Comparison of ENCODE assay signal across 22 cellular contexts in genomic region chr20:35839891-35840290, GRCh38.
DNase-seq lines count a peak whose midpoint lies in the region; ATAC-seq and TF ChIP-seq lines count a peak whose summit lies in the region.
"Had no signal": no experiment of that assay in that cellular context is flagged by ENCODE, and none has a peak within 500 bp of the region (broad histone marks: within the 10 kb centered on the region; RNA-seq: fewer than 3 reads in every experiment).

No MANE protein-coding gene starts in this region.

- no peak for TF ChIP-seq CTCF in lower lobe of right lung (IDR thresholded peaks at IDR 0.05)

- ATAC-seq in CD4-positive, CD25-positive, alpha-beta regulatory T cell (ENCODE audit: low read depth in 2 of 2): peak; percentile 53 to 78
- no peak for ATAC-seq in activated naive CD8-positive, alpha-beta T cell treated with anti-CD3 and anti-CD28 coated beads, Interleukin-2, amount 50 U/mL, for 24 hours
- no peak for ATAC-seq in lower lobe of right lung
- ATAC-seq in HG03097 (IDR thresholded peaks at IDR 0.05; ENCODE audit: low FRiP score, unreplicated experiment): no peak
- ATAC-seq: pancreas, right cardiac atrium had no signal

- no peaks in the 10 kb centered on the region for H3K27me3 Mint-ChIP-seq in CD4-positive, CD25-positive, alpha-beta regulatory T cell
- no peaks in the 10 kb centered on the region for H3K27me3 Mint-ChIP-seq in activated naive CD8-positive, alpha-beta T cell treated with anti-CD3 and anti-CD28 coated beads, Interleukin-2, amount 50 U/mL, for 24 hours
- H3K27me3 Mint-ChIP-seq: naive B cell, type B pancreatic cell had no signal

- peak overlapping the region in 3 of 4 donors; percentile 9 to 25 (median 18) for H3K4me3 Mint-ChIP-seq in CD4-positive, CD25-positive, alpha-beta regulatory T cell
- no peak overlapping the region for H3K4me3 Mint-ChIP-seq in activated naive CD8-positive, alpha-beta T cell treated with anti-CD3 and anti-CD28 coated beads, Interleukin-2, amount 50 U/mL, for 24 hours
- H3K4me3 Mint-ChIP-seq: naive B cell, type B pancreatic cell had no signal

- intact Hi-C loops in lower lobe of right lung (cut with DNase I): no loop called here

- H3K4me1 Mint-ChIP-seq in CD4-positive, CD25-positive, alpha-beta regulatory T cell: peaks cover 18 to 50% (median 34%) of the 10 kb centered on the region in 4 donors
- H3K4me1 Mint-ChIP-seq in activated naive CD8-positive, alpha-beta T cell treated with anti-CD3 and anti-CD28 coated beads, Interleukin-2, amount 50 U/mL, for 24 hours: peaks cover 30% of the 10 kb centered on the region

- peak overlapping the region; percentile 59 to 89 (median 80) for H3K27ac Mint-ChIP-seq in CD4-positive, CD25-positive, alpha-beta regulatory T cell
- H3K27ac Mint-ChIP-seq in activated naive CD8-positive, alpha-beta T cell treated with anti-CD3 and anti-CD28 coated beads, Interleukin-2, amount 50 U/mL, for 24 hours: peak overlapping the region; percentile 0
- H3K27ac Mint-ChIP-seq: type B pancreatic cell had no signal

- H3K36me3 ChIP-seq in CD4-positive, CD25-positive, alpha-beta regulatory T cell (ENCODE audit: control insufficient read depth, insufficient read depth, low read length): peaks cover 26% of the 10 kb centered on the region
- peaks cover 25% of the 10 kb centered on the region for H3K36me3 ChIP-seq in lower lobe of right lung

- H3K4me1 ChIP-seq in CD4-positive, CD25-positive, alpha-beta regulatory T cell (ENCODE audit: control insufficient read depth, insufficient read depth, low read length, poor library complexity, severe bottlenecking): peaks cover 21% of the 10 kb centered on the region
- H3K4me1 ChIP-seq in lower lobe of right lung: peaks cover 6% of the 10 kb centered on the region
- H3K4me1 ChIP-seq: BE2C, pancreas had no signal

- H3K27ac ChIP-seq in CD4-positive, CD25-positive, alpha-beta regulatory T cell (ENCODE audit: insufficient read depth, low read length, poor library complexity, severe bottlenecking): peak overlapping the region; percentile 58
- no peak overlapping the region for H3K27ac ChIP-seq in lower lobe of right lung
- H3K27ac ChIP-seq: pancreas had no signal

- peaks cover 6% of the 10 kb centered on the region in 2 experiments for H3K9me3 ChIP-seq in CD4-positive, CD25-positive, alpha-beta regulatory T cell (ENCODE audit: control insufficient read depth in 2 of 2, low read length in 2 of 2)
- peaks cover 11% of the 10 kb centered on the region for H3K9me3 ChIP-seq in lower lobe of right lung
- H3K9me3 ChIP-seq: BE2C, pancreas had no signal

- peaks cover 26% of the 10 kb centered on the region for H3K36me3 Mint-ChIP-seq in CD4-positive, CD25-positive, alpha-beta regulatory T cell
- H3K36me3 Mint-ChIP-seq in activated naive CD8-positive, alpha-beta T cell treated with anti-CD3 and anti-CD28 coated beads, Interleukin-2, amount 50 U/mL, for 24 hours (ENCODE audit: low read depth): peaks cover 39% of the 10 kb centered on the region

- H3K4me3 ChIP-seq in CD4-positive, CD25-positive, alpha-beta regulatory T cell (ENCODE audit: low read depth, low read length): peak overlapping the region; percentile 60
- H3K4me3 ChIP-seq in lower lobe of right lung: no peak overlapping the region
- H3K4me3 ChIP-seq: MG63, pancreas had no signal

- H3K9me3 Mint-ChIP-seq in CD4-positive, CD25-positive, alpha-beta regulatory T cell: peaks cover 0 to 6% (median 2%) of the 10 kb centered on the region in 7 donors
- H3K9me3 Mint-ChIP-seq in activated naive CD8-positive, alpha-beta T cell treated with anti-CD3 and anti-CD28 coated beads, Interleukin-2, amount 50 U/mL, for 24 hours: peaks cover 6% of the 10 kb centered on the region

- no peaks in the 10 kb centered on the region for H3K27me3 ChIP-seq in CD4-positive, CD25-positive, alpha-beta regulatory T cell (ENCODE audit: control insufficient read depth, insufficient read depth, low read length)
- H3K27me3 ChIP-seq in lower lobe of right lung (ENCODE audit: low read depth): no peaks in the 10 kb centered on the region
- H3K27me3 ChIP-seq: BE2C, MG63, pancreas had no signal

- DNase-seq in SKM-1 (lab: John Stamatoyannopoulos, UW; ENCODE audit: unreplicated experiment) (peak; percentile 14), SKM-1 treated with dmso at 0.1 percent for 144 hours (lab: John Stamatoyannopoulos, UW; ENCODE audit: unreplicated experiment) (no peak), LoVo (ENCODE audit: low spot score) (peak; percentile 26), lower lobe of right lung (no peak)
- DNase-seq in CD4-positive, CD25-positive, alpha-beta regulatory T cell: peak in 2 of 3 donors; percentile 10 to 26
- no peak for DNase-seq in activated naive CD8-positive, alpha-beta T cell treated with anti-CD3 and anti-CD28 coated beads, Interleukin-2, amount 50 U/mL, for 24 hours
- DNase-seq in effector CD4-positive, alpha-beta T cell: no peak
- DNase-seq: amygdala, Calu3, dermis blood vessel endothelial cell, EL, mesendoderm, MG63, naive B cell, NCI-H146, NCI-H2171, NCI-H526 treated with DMSO at 0.1 percent for 48 hours, pancreas, right cardiac atrium had no signal

Comparison
In these comparisons a context has a peak if more than half of its experiments do, and no peak if none do; other contexts are left out.
1. DNase-seq: peak in SKM-1 (single experiment), CD4-positive, CD25-positive, alpha-beta regulatory T cell (2 of 3) and LoVo (single experiment); none in SKM-1 treated with dmso at 0.1 percent for 144 hours (single experiment), activated naive CD8-positive, alpha-beta T cell treated with anti-CD3 and anti-CD28 coated beads, Interleukin-2, amount 50 U/mL, for 24 hours (single experiment), lower lobe of right lung (single experiment) and effector CD4-positive, alpha-beta T cell (single experiment).
2. ATAC-seq: peak in CD4-positive, CD25-positive, alpha-beta regulatory T cell (2 of 2); none in activated naive CD8-positive, alpha-beta T cell treated with anti-CD3 and anti-CD28 coated beads, Interleukin-2, amount 50 U/mL, for 24 hours (single experiment), lower lobe of right lung (0 of 2) and HG03097 (single experiment).